ENCODE assay signal across 1 cellular context in genomic region chr19:10260141-10260584, GRCh38.
TF ChIP-seq lines count a peak whose summit lies in the region.

No MANE protein-coding gene starts in this region.

TF ChIP-seq in GM23338, 12 proteins besides CTCF, POLR2A, EP300 and RAD21 (continued from another document):
- TF ChIP-seq, protein P1, sequence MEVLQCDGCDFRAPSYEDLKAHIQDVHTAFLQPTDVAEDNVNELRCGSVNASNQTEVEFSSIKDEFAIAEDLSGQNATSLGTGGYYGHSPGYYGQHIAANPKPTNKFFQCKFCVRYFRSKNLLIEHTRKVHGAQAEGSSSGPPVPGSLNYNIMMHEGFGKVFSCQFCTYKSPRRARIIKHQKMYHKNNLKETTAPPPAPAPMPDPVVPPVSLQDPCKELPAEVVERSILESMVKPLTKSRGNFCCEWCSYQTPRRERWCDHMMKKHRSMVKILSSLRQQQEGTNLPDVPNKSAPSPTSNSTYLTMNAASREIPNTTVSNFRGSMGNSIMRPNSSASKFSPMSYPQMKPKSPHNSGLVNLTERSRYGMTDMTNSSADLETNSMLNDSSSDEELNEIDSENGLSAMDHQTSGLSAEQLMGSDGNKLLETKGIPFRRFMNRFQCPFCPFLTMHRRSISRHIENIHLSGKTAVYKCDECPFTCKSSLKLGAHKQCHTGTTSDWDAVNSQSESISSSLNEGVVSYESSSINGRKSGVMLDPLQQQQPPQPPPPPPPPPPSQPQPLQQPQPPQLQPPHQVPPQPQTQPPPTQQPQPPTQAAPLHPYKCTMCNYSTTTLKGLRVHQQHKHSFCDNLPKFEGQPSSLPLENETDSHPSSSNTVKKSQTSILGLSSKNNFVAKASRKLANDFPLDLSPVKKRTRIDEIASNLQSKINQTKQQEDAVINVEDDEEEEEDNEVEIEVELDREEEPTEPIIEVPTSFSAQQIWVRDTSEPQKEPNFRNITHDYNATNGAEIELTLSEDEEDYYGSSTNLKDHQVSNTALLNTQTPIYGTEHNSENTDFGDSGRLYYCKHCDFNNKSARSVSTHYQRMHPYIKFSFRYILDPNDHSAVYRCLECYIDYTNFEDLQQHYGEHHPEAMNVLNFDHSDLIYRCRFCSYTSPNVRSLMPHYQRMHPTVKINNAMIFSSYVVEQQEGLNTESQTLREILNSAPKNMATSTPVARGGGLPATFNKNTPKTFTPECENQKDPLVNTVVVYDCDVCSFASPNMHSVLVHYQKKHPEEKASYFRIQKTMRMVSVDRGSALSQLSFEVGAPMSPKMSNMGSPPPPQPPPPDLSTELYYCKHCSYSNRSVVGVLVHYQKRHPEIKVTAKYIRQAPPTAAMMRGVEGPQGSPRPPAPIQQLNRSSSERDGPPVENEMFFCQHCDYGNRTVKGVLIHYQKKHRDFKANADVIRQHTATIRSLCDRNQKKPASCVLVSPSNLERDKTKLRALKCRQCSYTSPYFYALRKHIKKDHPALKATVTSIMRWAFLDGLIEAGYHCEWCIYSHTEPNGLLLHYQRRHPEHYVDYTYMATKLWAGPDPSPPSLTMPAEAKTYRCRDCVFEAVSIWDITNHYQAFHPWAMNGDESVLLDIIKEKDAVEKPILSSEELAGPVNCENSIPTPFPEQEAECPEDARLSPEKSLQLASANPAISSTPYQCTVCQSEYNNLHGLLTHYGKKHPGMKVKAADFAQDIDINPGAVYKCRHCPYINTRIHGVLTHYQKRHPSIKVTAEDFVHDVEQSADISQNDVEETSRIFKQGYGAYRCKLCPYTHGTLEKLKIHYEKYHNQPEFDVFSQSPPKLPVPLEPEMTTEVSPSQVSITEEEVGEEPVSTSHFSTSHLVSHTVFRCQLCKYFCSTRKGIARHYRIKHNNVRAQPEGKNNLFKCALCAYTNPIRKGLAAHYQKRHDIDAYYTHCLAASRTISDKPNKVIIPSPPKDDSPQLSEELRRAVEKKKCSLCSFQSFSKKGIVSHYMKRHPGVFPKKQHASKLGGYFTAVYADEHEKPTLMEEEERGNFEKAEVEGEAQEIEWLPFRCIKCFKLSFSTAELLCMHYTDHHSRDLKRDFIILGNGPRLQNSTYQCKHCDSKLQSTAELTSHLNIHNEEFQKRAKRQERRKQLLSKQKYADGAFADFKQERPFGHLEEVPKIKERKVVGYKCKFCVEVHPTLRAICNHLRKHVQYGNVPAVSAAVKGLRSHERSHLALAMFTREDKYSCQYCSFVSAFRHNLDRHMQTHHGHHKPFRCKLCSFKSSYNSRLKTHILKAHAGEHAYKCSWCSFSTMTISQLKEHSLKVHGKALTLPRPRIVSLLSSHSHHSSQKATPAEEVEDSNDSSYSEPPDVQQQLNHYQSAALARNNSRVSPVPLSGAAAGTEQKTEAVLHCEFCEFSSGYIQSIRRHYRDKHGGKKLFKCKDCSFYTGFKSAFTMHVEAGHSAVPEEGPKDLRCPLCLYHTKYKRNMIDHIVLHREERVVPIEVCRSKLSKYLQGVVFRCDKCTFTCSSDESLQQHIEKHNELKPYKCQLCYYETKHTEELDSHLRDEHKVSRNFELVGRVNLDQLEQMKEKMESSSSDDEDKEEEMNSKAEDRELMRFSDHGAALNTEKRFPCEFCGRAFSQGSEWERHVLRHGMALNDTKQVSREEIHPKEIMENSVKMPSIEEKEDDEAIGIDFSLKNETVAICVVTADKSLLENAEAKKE (CRISPR knock-in tag; IDR thresholded peaks at IDR 0.05): no peak
